Comparison of ENCODE assay signal across 14 cellular contexts in genomic region chr11:113311536-113311935, GRCh38.
"Had no signal": no experiment of that assay in that cellular context is flagged by ENCODE, and none has a peak within 500 bp of the region (broad histone marks: within the 10 kb centered on the region; RNA-seq: fewer than 3 reads in every experiment).

No MANE protein-coding gene starts in this region.

- DNase-seq: activated CD4-positive, alpha-beta T cell treated with anti-CD3 and anti-CD28 coated beads, Interleukin-2, amount 10 ng/mL, durations not matched to agents 24 days and 14 days; activated CD8-positive, alpha-beta T cell treated with anti-CD3 and anti-CD28 coated beads, Interleukin-2, amount 10 ng/mL, durations not matched to agents 7 days and 5 days; activated effector memory CD4-positive, alpha-beta T cell treated with Interleukin-2 at 50 U/mL for 16 hours; activated naive CD4-positive, alpha-beta T cell treated with anti-CD3 and anti-CD28 coated beads, Interleukin-2, amount 10 ng/mL, durations not matched to agents 7 days and 5 days; activated naive CD8-positive, alpha-beta T cell treated with anti-CD3 and anti-CD28 coated beads, Interleukin-2, amount 50 U/mL, for 24 hours; activated T-cell treated with anti-CD3 and anti-CD28 coated beads, Interleukin-2, amount 50 U/mL, for 48 hours; anterior cingulate cortex; cerebellar nuclear complex; effector CD4-positive, alpha-beta T cell; left cardiac atrium; nucleus accumbens; T-cell; T1000; trophoblast cell had no signal
